Comparison of ENCODE assay signal across 17 cellular contexts in genomic region chr17:81411305-81411704, GRCh38. TPM values are rescaled to one million over a fixed set of nuclear protein-coding genes. Genes with fewer than 3 reads are reported as not detected.
"Had no signal": no experiment of that assay in that cellular context is flagged by ENCODE, and none has a peak within 500 bp of the region (broad histone marks: within the 10 kb centered on the region; RNA-seq: fewer than 3 reads in every experiment).

No MANE protein-coding gene starts in this region.

- H3K4me3 ChIP-seq: colonic mucosa, esophagus squamous epithelium, hepatocyte, mucosa of descending colon, ovary, suprapubic skin, thyroid gland had no signal

- ATAC-seq: mucosa of descending colon; naive thymus-derived CD8-positive, alpha-beta T cell; right cardiac atrium had no signal

- H3K4me2 ChIP-seq: hepatocyte had no signal

- H3K36me3 Mint-ChIP-seq: type B pancreatic cell had no signal

- H3K27me3 ChIP-seq: colonic mucosa, esophagus squamous epithelium, hepatocyte, ovary, suprapubic skin, thyroid gland had no signal

- H3K27ac Mint-ChIP-seq: type B pancreatic cell had no signal

- H3K27ac ChIP-seq: colonic mucosa, esophagus squamous epithelium, hepatocyte, ovary, suprapubic skin, thyroid gland had no signal

- FAIRE-seq: small intestine had no signal

- H3K36me3 ChIP-seq: colonic mucosa, esophagus squamous epithelium, ovary, suprapubic skin, thyroid gland had no signal

- H3K27me3 Mint-ChIP-seq: type B pancreatic cell had no signal

- H3K9me3 Mint-ChIP-seq: neural crest cell, type B pancreatic cell had no signal

- H3K9me3 ChIP-seq: colonic mucosa, esophagus squamous epithelium, mucosa of descending colon, ovary, suprapubic skin, thyroid gland had no signal

- DNase-seq: colonic mucosa; dermis blood vessel endothelial cell; esophagus squamous epithelium; foreskin fibroblast; mucosa of descending colon; naive thymus-derived CD8-positive, alpha-beta T cell; nucleus accumbens; ovary; right cardiac atrium; small intestine; stimulated activated CD4-positive, alpha-beta T cell treated with anti-CD3 and anti-CD28 coated beads, Interleukin-12 subunit alpha, Interleukin-12 subunit beta, amount 100 ng/mL, for 4 hours; stimulated activated naive CD4-positive, alpha-beta T cell treated with Interleukin-2 at 50 U/mL for 16 hours; thyroid gland had no signal

- H3K4me3 Mint-ChIP-seq: neural crest cell, type B pancreatic cell had no signal

RNA-seq across cellular contexts. Expression of gene BAHCC1, which starts 16.0 kb away (rescaled TPM):
- total RNA-seq: naive thymus-derived CD8-positive, alpha-beta T cell had no signal
- polyA plus RNA-seq: naive thymus-derived CD8-positive, alpha-beta T cell had no signal
